1 cellular context compared by ENCODE assay signal in the genomic region with DNA sequence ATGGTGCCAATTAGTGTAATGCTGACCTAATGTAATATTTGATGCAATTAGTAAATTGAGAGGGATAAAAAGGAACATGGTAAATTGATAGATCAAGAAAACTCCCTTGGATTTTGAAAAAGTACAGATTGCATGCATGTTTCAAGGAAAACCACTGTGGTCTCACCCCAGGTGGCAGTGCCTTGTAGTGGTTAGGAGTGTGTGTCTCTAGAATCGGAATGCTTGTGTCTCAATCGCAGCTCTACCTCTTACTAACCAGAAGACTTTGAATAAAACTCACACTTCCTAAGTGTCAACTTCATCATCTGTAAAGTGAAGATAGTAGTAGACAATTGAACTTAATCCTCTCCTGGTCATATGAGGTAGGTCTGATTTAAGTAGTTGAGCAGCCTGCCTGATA.
TF ChIP-seq lines count a peak whose summit lies in the region.

No MANE protein-coding gene starts in this region.

TF ChIP-seq in HepG2, 621 proteins besides CTCF, POLR2A, EP300 and RAD21 (continued from another document):
- no peak for TF ChIP-seq PAXIP1 (CRISPR knock-in tag; conservative IDR thresholded peaks at IDR 0.05)
- TF ChIP-seq MAFK (conservative IDR thresholded peaks at IDR 0.05 in 1 of 2, IDR thresholded peaks at IDR 0.05 in 1 of 2; ENCODE audit: low read length in 2 of 2): peak in 1 of 2 experiments; percentile 45; a peak in 2 of 4 replicates
- TF ChIP-seq PITX1 (CRISPR knock-in tag; IDR thresholded peaks at IDR 0.05): no peak
